Comparison of ENCODE assay signal across 1 cellular context in the genomic region with DNA sequence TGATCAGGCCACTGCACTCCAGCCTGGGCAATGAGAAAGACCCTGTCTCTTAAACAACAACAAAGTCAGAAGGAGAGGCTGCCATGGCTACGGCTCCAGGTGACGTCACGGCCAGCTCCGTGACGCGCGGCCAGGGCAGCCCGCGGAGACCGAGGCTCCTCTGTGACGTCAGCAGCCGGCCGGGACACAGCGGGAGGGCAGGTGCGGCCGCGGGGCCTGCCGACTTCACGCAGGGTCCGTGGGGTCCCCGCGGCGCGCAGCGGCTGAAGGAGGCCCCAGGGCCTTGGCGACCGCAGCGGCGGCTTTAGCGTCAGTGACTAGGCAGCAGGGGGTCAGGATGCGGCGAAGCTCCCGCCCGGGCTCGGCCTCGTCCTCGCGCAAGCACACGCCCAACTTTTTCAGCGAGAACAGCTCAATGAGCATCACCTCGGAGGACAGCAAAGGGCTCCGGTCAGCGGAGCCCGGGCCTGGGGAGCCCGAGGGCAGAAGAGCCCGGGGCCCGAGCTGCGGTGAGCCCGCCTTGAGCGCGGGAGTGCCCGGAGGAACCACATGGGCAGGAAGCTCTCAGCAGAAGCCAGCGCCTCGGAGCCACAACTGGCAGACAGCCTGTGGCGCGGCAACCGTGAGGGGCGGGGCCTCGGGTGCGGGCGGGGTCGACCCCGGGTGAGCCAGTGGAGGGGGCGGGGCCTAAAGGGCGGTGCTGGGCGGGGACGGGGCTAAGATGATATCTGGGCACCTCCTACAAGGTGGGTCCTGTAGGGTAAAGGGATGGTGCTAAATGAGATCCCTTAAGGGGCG.
TF ChIP-seq lines count a peak whose summit lies in the region.

A gene with protein sequence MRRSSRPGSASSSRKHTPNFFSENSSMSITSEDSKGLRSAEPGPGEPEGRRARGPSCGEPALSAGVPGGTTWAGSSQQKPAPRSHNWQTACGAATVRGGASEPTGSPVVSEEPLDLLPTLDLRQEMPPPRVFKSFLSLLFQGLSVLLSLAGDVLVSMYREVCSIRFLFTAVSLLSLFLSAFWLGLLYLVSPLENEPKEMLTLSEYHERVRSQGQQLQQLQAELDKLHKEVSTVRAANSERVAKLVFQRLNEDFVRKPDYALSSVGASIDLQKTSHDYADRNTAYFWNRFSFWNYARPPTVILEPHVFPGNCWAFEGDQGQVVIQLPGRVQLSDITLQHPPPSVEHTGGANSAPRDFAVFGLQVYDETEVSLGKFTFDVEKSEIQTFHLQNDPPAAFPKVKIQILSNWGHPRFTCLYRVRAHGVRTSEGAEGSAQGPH (plus strand): TSS at position 163 of the 798 bp plus-strand sequence. CDS start 175 bp downstream, at position 338.

TF ChIP-seq in HepG2, 621 proteins besides CTCF, POLR2A, EP300 and RAD21 (continued from another document):
- TF ChIP-seq, protein P1, sequence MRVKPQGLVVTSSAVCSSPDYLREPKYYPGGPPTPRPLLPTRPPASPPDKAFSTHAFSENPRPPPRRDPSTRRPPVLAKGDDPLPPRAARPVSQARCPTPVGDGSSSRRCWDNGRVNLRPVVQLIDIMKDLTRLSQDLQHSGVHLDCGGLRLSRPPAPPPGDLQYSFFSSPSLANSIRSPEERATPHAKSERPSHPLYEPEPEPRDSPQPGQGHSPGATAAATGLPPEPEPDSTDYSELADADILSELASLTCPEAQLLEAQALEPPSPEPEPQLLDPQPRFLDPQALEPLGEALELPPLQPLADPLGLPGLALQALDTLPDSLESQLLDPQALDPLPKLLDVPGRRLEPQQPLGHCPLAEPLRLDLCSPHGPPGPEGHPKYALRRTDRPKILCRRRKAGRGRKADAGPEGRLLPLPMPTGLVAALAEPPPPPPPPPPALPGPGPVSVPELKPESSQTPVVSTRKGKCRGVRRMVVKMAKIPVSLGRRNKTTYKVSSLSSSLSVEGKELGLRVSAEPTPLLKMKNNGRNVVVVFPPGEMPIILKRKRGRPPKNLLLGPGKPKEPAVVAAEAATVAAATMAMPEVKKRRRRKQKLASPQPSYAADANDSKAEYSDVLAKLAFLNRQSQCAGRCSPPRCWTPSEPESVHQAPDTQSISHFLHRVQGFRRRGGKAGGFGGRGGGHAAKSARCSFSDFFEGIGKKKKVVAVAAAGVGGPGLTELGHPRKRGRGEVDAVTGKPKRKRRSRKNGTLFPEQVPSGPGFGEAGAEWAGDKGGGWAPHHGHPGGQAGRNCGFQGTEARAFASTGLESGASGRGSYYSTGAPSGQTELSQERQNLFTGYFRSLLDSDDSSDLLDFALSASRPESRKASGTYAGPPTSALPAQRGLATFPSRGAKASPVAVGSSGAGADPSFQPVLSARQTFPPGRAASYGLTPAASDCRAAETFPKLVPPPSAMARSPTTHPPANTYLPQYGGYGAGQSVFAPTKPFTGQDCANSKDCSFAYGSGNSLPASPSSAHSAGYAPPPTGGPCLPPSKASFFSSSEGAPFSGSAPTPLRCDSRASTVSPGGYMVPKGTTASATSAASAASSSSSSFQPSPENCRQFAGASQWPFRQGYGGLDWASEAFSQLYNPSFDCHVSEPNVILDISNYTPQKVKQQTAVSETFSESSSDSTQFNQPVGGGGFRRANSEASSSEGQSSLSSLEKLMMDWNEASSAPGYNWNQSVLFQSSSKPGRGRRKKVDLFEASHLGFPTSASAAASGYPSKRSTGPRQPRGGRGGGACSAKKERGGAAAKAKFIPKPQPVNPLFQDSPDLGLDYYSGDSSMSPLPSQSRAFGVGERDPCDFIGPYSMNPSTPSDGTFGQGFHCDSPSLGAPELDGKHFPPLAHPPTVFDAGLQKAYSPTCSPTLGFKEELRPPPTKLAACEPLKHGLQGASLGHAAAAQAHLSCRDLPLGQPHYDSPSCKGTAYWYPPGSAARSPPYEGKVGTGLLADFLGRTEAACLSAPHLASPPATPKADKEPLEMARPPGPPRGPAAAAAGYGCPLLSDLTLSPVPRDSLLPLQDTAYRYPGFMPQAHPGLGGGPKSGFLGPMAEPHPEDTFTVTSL (CRISPR knock-in tag; IDR thresholded peaks at IDR 0.05; ENCODE audit: borderline replicate concordance), result peak; percentile 89
- TF ChIP-seq, protein P2, sequence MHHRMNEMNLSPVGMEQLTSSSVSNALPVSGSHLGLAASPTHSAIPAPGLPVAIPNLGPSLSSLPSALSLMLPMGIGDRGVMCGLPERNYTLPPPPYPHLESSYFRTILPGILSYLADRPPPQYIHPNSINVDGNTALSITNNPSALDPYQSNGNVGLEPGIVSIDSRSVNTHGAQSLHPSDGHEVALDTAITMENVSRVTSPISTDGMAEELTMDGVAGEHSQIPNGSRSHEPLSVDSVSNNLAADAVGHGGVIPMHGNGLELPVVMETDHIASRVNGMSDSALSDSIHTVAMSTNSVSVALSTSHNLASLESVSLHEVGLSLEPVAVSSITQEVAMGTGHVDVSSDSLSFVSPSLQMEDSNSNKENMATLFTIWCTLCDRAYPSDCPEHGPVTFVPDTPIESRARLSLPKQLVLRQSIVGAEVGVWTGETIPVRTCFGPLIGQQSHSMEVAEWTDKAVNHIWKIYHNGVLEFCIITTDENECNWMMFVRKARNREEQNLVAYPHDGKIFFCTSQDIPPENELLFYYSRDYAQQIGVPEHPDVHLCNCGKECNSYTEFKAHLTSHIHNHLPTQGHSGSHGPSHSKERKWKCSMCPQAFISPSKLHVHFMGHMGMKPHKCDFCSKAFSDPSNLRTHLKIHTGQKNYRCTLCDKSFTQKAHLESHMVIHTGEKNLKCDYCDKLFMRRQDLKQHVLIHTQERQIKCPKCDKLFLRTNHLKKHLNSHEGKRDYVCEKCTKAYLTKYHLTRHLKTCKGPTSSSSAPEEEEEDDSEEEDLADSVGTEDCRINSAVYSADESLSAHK (CRISPR knock-in tag; IDR thresholded peaks at IDR 0.05; ENCODE audit: borderline replicate concordance), result peak; percentile 77; the same call in 1 of the 2 replicates
- TF ChIP-seq ZSCAN31 (CRISPR knock-in tag; IDR thresholded peaks at IDR 0.05; ENCODE audit: low read depth) (peak; percentile 65; the same call in 1 of the 2 replicates), ZNF546 (CRISPR knock-in tag; conservative IDR thresholded peaks at IDR 0.05) (peak; percentile 99), GABPB1 (CRISPR knock-in tag; IDR thresholded peaks at IDR 0.05) (peak; percentile 79), DNMT1 (CRISPR knock-in tag; IDR thresholded peaks at IDR 0.05) (peak; percentile 93; the same call in 1 of the 2 replicates), ZNF709 (CRISPR knock-in tag; IDR thresholded peaks at IDR 0.05) (peak; percentile 99)
- TF ChIP-seq, protein P3, sequence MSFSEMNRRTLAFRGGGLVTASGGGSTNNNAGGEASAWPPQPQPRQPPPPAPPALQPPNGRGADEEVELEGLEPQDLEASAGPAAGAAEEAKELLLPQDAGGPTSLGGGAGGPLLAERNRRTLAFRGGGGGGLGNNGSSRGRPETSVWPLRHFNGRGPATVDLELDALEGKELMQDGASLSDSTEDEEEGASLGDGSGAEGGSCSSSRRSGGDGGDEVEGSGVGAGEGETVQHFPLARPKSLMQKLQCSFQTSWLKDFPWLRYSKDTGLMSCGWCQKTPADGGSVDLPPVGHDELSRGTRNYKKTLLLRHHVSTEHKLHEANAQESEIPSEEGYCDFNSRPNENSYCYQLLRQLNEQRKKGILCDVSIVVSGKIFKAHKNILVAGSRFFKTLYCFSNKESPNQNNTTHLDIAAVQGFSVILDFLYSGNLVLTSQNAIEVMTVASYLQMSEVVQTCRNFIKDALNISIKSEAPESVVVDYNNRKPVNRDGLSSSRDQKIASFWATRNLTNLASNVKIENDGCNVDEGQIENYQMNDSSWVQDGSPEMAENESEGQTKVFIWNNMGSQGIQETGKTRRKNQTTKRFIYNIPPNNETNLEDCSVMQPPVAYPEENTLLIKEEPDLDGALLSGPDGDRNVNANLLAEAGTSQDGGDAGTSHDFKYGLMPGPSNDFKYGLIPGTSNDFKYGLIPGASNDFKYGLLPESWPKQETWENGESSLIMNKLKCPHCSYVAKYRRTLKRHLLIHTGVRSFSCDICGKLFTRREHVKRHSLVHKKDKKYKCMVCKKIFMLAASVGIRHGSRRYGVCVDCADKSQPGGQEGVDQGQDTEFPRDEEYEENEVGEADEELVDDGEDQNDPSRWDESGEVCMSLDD (CRISPR knock-in tag; IDR thresholded peaks at IDR 0.05; ENCODE audit: borderline replicate concordance), result peak; percentile 87; the same call in 1 of the 2 replicates
TF ChIP-seq in HepG2: peak in this region for 465.
